9 cellular contexts compared by ENCODE assay signal in genomic region chr15:29968099-29968892, GRCh38.
A peak's percentile ranks its signal among the peaks of the same experiment; 100 is the strongest.
DNase-seq lines count a peak whose midpoint lies in the region; TF ChIP-seq lines count a peak whose summit lies in the region.
"Had no signal": no experiment of that assay in that cellular context is flagged by ENCODE, and none has a peak within 500 bp of the region (broad histone marks: within the 10 kb centered on the region; RNA-seq: fewer than 3 reads in every experiment).

No MANE protein-coding gene starts in this region.

- H3K27ac ChIP-seq in HL-60 (replicated peaks): no peak overlapping the region

- in situ Hi-C loops in astrocyte of the cerebellum (cut with HindIII; ENCODE audit: low sequenced_read_pairs): loop anchor here (5.0 kb wide), 1 partner anchor 54 kb away; no protein-coding TSS in a partner anchor

- H3K4me1 ChIP-seq in iPS-15b (ENCODE audit: control insufficient read depth, insufficient read depth, low read length) (no peaks in the 10 kb centered on the region), skeletal muscle satellite cell (ENCODE audit: control insufficient read depth, insufficient read depth, low read length) (no peaks in the 10 kb centered on the region)

- H3K9ac ChIP-seq in iPS-15b (ENCODE audit: low read depth, low read length) (no peak overlapping the region), skeletal muscle satellite cell (ENCODE audit: low read depth, low read length) (no peak overlapping the region)

- H3K27me3 ChIP-seq in HL-60 (ENCODE audit: insufficient read depth, poor library complexity, severe bottlenecking): peaks cover 42% of the 10 kb centered on the region
- peaks cover 38% of the 10 kb centered on the region for H3K27me3 ChIP-seq in iPS-15b (ENCODE audit: control insufficient read depth, insufficient read depth, low read length)
- peaks cover 14% of the 10 kb centered on the region for H3K27me3 ChIP-seq in skeletal muscle satellite cell (ENCODE audit: control insufficient read depth, insufficient read depth, low read length)

- H3K9me3 ChIP-seq in iPS-15b (ENCODE audit: control insufficient read depth, insufficient read depth, low read length) (no peaks in the 10 kb centered on the region), skeletal muscle satellite cell (replicated peaks; ENCODE audit: low read length) (no peaks in the 10 kb centered on the region)

- no peaks in the 10 kb centered on the region for H3K36me3 ChIP-seq in iPS-15b (ENCODE audit: control insufficient read depth, insufficient read depth, low read length)
- H3K36me3 ChIP-seq in skeletal muscle satellite cell (ENCODE audit: insufficient read depth, low read length): no peaks in the 10 kb centered on the region

- H3K4me2 ChIP-seq in skeletal muscle satellite cell (ENCODE audit: low read length): peak overlapping the region; percentile 86

- no peak for TF ChIP-seq CTCF in HL-60 (IDR thresholded peaks at IDR 0.05; ENCODE audit: insufficient read depth, low read length)
- TF ChIP-seq CTCF in astrocyte of the cerebellum (IDR thresholded peaks at IDR 0.05; ENCODE audit: low read depth, low read length, missing control alignments): no peak

- DNase-seq in HL-60 (ENCODE audit: low read depth in 1 of 2, low spot score in 1 of 2) (peak; percentile 0 to 10), astrocyte of the cerebellum (ENCODE audit: low read depth) (no peak), GM19240 (ENCODE audit: insufficient read length, low spot score) (no peak), inferior parietal cortex (ENCODE audit: extremely low spot score) (no peak), SKM-1 treated with dmso at 0.1 percent for 144 hours (lab: John Stamatoyannopoulos, UW; ENCODE audit: unreplicated experiment) (no peak)
- DNase-seq: activated naive CD4-positive, alpha-beta T cell; NCI-H510A treated with DMSO at 0.1 percent for 48 hours had no signal

- H3K4me3 ChIP-seq in HL-60 (replicated peaks; ENCODE audit: insufficient read depth, low read length) (no peak overlapping the region), astrocyte of the cerebellum (ENCODE audit: low read depth, low read length) (peak overlapping the region; percentile 44), iPS-15b (ENCODE audit: low read depth, low read length) (peak overlapping the region; percentile 33), skeletal muscle satellite cell (ENCODE audit: low read length) (peak overlapping the region; percentile 70)

Comparison
In these comparisons a context has a peak if more than half of its experiments do, and no peak if none do; other contexts are left out.
1. DNase-seq: peak in HL-60 (2 of 2); none in astrocyte of the cerebellum (single experiment), GM19240 (single experiment), inferior parietal cortex (single experiment) and SKM-1 treated with dmso at 0.1 percent for 144 hours (single experiment).